24 cellular contexts compared by ENCODE assay signal in genomic region chr3:171883893-171884279, GRCh38. TPM values are rescaled to one million over a fixed set of nuclear protein-coding genes. Genes with fewer than 3 reads are reported as not detected.
DNase-seq lines count a peak whose midpoint lies in the region; ATAC-seq, FAIRE-seq and TF ChIP-seq lines count a peak whose summit lies in the region.
"Had no signal": no experiment of that assay in that cellular context is flagged by ENCODE, and none has a peak within 500 bp of the region (broad histone marks: within the 10 kb centered on the region; RNA-seq: fewer than 3 reads in every experiment).

No MANE protein-coding gene starts in this region.

- H3K27ac ChIP-seq in A549 (peak overlapping the region; percentile 95 to 97), brain microvascular endothelial cell (no peak overlapping the region)
- H3K27ac ChIP-seq in CD4-positive, alpha-beta T cell (ENCODE audit: low read depth, low read length): no peak overlapping the region
- H3K27ac ChIP-seq: GM23248 had no signal

- TF ChIP-seq RAD21 in A549 (conservative IDR thresholded peaks at IDR 0.05 in 1 of 2, IDR thresholded peaks at IDR 0.05 in 1 of 2): no peak

- no peak for FAIRE-seq in A549 (lab: Jason Lieb, UNC)
- FAIRE-seq: GM12878 had no signal

- TF ChIP-seq CTCF in A549 (IDR thresholded peaks at IDR 0.05) (no peak), WTC11 (IDR thresholded peaks at IDR 0.05) (no peak), nephron (IDR thresholded peaks at IDR 0.05; ENCODE audit: unreplicated experiment in 3 of 3) (no peak), brain microvascular endothelial cell (IDR thresholded peaks at IDR 0.05; ENCODE audit: low read depth, low read length, missing control alignments) (no peak)
- TF ChIP-seq CTCF in CD4-positive, alpha-beta T cell (IDR thresholded peaks at IDR 0.05): no peak

- H3K36me3 Mint-ChIP-seq in WTC11 (peaks cover 12% of the 10 kb centered on the region), nephron (ENCODE audit: low read depth) (no peaks in the 10 kb centered on the region)
- no peaks in the 10 kb centered on the region for H3K36me3 Mint-ChIP-seq in CD4-positive, alpha-beta T cell (ENCODE audit: low read depth)
- no peaks in the 10 kb centered on the region for H3K36me3 Mint-ChIP-seq in activated naive CD4-positive, alpha-beta T cell treated with anti-CD3 and anti-CD28 coated beads for 36 hours (ENCODE audit: low read depth)

- peak overlapping the region; percentile 84 for H3K4me2 ChIP-seq in A549

- H3K4me1 Mint-ChIP-seq in WTC11 (peaks cover 53% of the 10 kb centered on the region), nephron (peaks cover 32% of the 10 kb centered on the region)
- H3K4me1 Mint-ChIP-seq in CD4-positive, alpha-beta T cell (ENCODE audit: low read depth): no peaks in the 10 kb centered on the region
- no peaks in the 10 kb centered on the region for H3K4me1 Mint-ChIP-seq in activated naive CD4-positive, alpha-beta T cell treated with anti-CD3 and anti-CD28 coated beads for 36 hours (ENCODE audit: low read depth)

- H3K9me3 ChIP-seq in A549: no peaks in the 10 kb centered on the region
- H3K9me3 ChIP-seq in CD4-positive, alpha-beta T cell (ENCODE audit: control insufficient read depth, low read length): no peaks in the 10 kb centered on the region
- H3K9me3 ChIP-seq: BE2C had no signal

- H3K27ac Mint-ChIP-seq in WTC11: no peak overlapping the region
- peak overlapping the region; percentile 23 to 55 (median 33) for H3K27ac Mint-ChIP-seq in nephron
- no peak overlapping the region for H3K27ac Mint-ChIP-seq in CD4-positive, alpha-beta T cell
- no peak overlapping the region for H3K27ac Mint-ChIP-seq in activated naive CD4-positive, alpha-beta T cell treated with anti-CD3 and anti-CD28 coated beads for 36 hours

- H3K9me3 Mint-ChIP-seq in WTC11: peaks cover 20% of the 10 kb centered on the region
- no peaks in the 10 kb centered on the region for H3K9me3 Mint-ChIP-seq in nephron
- no peaks in the 10 kb centered on the region for H3K9me3 Mint-ChIP-seq in CD4-positive, alpha-beta T cell
- H3K9me3 Mint-ChIP-seq in activated naive CD4-positive, alpha-beta T cell treated with anti-CD3 and anti-CD28 coated beads for 36 hours: no peaks in the 10 kb centered on the region

- H3K4me3 ChIP-seq in A549: peak overlapping the region; percentile 33
- no peak overlapping the region for H3K4me3 ChIP-seq in brain microvascular endothelial cell (ENCODE audit: low read depth, low read length)
- H3K4me3 ChIP-seq: GM12878, GM23248 had no signal

- intact Hi-C loops in CD4-positive, alpha-beta T cell (cut with DNase I, micrococcal nuclease): no loop called here
- intact Hi-C loops in activated naive CD4-positive, alpha-beta T cell treated with anti-CD3 and anti-CD28 coated beads for 36 hours (cut with micrococcal nuclease): no loop called here

- no peak overlapping the region for H3K4me3 Mint-ChIP-seq in WTC11
- H3K4me3 Mint-ChIP-seq in nephron: no peak overlapping the region
- H3K4me3 Mint-ChIP-seq in CD4-positive, alpha-beta T cell: no peak overlapping the region
- H3K4me3 Mint-ChIP-seq in activated naive CD4-positive, alpha-beta T cell treated with anti-CD3 and anti-CD28 coated beads for 36 hours: no peak overlapping the region

- peak; percentile 77 to 87 for ATAC-seq in A549
- peak; percentile 52; the same call in 1 of the 2 replicates for ATAC-seq in WTC11
- ATAC-seq in CD4-positive, alpha-beta T cell (ENCODE audit: poor library complexity): no peak
- ATAC-seq: GM12878, HCT116 had no signal

- H3K27me3 Mint-ChIP-seq in WTC11 (ENCODE audit: low read depth) (no peaks in the 10 kb centered on the region), nephron (ENCODE audit: low read depth) (peaks cover 4% of the 10 kb centered on the region)
- no peaks in the 10 kb centered on the region for H3K27me3 Mint-ChIP-seq in CD4-positive, alpha-beta T cell
- H3K27me3 Mint-ChIP-seq in activated naive CD4-positive, alpha-beta T cell treated with anti-CD3 and anti-CD28 coated beads for 36 hours (ENCODE audit: low read depth): peaks cover 4% of the 10 kb centered on the region

- in situ Hi-C loops in brain microvascular endothelial cell (cut with HindIII; ENCODE audit: low pct_ligation_motif_present, low sequenced_read_pairs): no loop called here

- no peaks in the 10 kb centered on the region for H3K27me3 ChIP-seq in CD4-positive, alpha-beta T cell (ENCODE audit: control insufficient read depth, insufficient read depth, low read length)
- no peaks in the 10 kb centered on the region for H3K27me3 ChIP-seq in brain microvascular endothelial cell (replicated peaks)
- H3K27me3 ChIP-seq: BE2C had no signal

- CTCF ChIA-PET in A549 (lab: Yijun Ruan, JAX) (interaction anchor here (1.0 to 1.4 kb wide), 2 partner anchors 54 to 593 kb away, joined by 3 to 5 read pairs; no protein-coding TSS in a partner anchor), WTC11 (lab: Charles Lee) (interaction anchor here (1.0 to 4.2 kb wide), 2 partner anchors 16 to 111 kb away, joined by 3 to 16 read pairs; no protein-coding TSS in a partner anchor)
- CTCF ChIA-PET in CD4-positive, alpha-beta T cell (lab: Charles Lee): no interaction called here
- CTCF ChIA-PET in activated naive CD4-positive, alpha-beta T cell treated with anti-CD3 and anti-CD28 coated beads for 36 hours (lab: Charles Lee): no interaction called here

- TF ChIP-seq EP300 in A549 (IDR thresholded peaks at IDR 0.05): no peak

- 1% methylated on average over 6 of the region's 6 CpGs for WGBS in A549 (ENCODE audit: missing lambda C conversion rate)

- H3K4me1 ChIP-seq in A549: peaks cover 38% of the 10 kb centered on the region
- H3K4me1 ChIP-seq: BE2C had no signal

- POLR2A ChIA-PET in A549 (lab: Yijun Ruan, JAX) (interaction anchor here (0.7 kb wide), 1 partner anchor 18 kb away, joined by 7 read pairs; no protein-coding TSS in a partner anchor), WTC11 (lab: Charles Lee) (interaction anchor here (0.7 kb wide), 1 partner anchor 822 kb away, joined by 3 read pairs; no protein-coding TSS in a partner anchor)
- POLR2A ChIA-PET in CD4-positive, alpha-beta T cell (lab: Charles Lee): interaction anchor here (0.6 kb wide), 1 partner anchor 333 kb away, joined by 4 read pairs; no protein-coding TSS in a partner anchor

- TF ChIP-seq POLR2A in A549 (IDR thresholded peaks at IDR 0.05; ENCODE audit: low read length): no peak

- DNase-seq in A549 (ENCODE audit: low read depth in 1 of 2, low spot score in 1 of 2) (peak; percentile 20 to 66), WTC11 (ENCODE audit: low spot score) (no peak), kidney glomerular epithelial cell (lab: John Stamatoyannopoulos, UW) (peak; percentile 68), NCI-H526 treated with DMSO at 0.1 percent for 48 hours (lab: John Stamatoyannopoulos, UW) (no peak), brain microvascular endothelial cell (no peak)
- no peak for DNase-seq in CD4-positive, alpha-beta T cell
- DNase-seq in activated naive CD4-positive, alpha-beta T cell treated with anti-CD3 and anti-CD28 coated beads for 36 hours: no peak
- DNase-seq: 8988T, BE2C, DND-41, GM23248, Karpas-422, NCI-H1417, NCI-H1694 treated with DMSO at 0.1 percent for 48 hours, NCI-H2081 treated with DMSO at 0.1 percent for 48 hours, NCI-H2171 treated with DMSO at 0.1 percent for 48 hours, NCI-H446, NCI-H526, OCI-M1 had no signal

- no peaks in the 10 kb centered on the region for H3K36me3 ChIP-seq in brain microvascular endothelial cell (replicated peaks)
- H3K36me3 ChIP-seq: BE2C had no signal

TF ChIP-seq in A549, 52 proteins besides CTCF, POLR2A, EP300 and RAD21:
- TF ChIP-seq MAFK (IDR thresholded peaks at IDR 0.05; ENCODE audit: partially characterized antibody) (peak; percentile 70), PHF8 (IDR thresholded peaks at IDR 0.05; ENCODE audit: borderline replicate concordance, low read depth) (no peak), ZFP36 (IDR thresholded peaks at IDR 0.05; ENCODE audit: borderline replicate concordance, partially characterized antibody) (no peak)

TF ChIP-seq in WTC11, 78 proteins besides CTCF, POLR2A, EP300 and RAD21 (continues in another document):
- no peak for TF ChIP-seq ZNF396 (CRISPR knock-in tag; IDR thresholded peaks at IDR 0.05; ENCODE audit: borderline replicate concordance)
- no peak for TF ChIP-seq ZBTB21 (CRISPR knock-in tag; IDR thresholded peaks at IDR 0.05; ENCODE audit: borderline replicate concordance)
- TF ChIP-seq ZNF138 (CRISPR knock-in tag; conservative IDR thresholded peaks at IDR 0.05): no peak
- TF ChIP-seq ATF6 (CRISPR knock-in tag; IDR thresholded peaks at IDR 0.05): no peak
- no peak for TF ChIP-seq ZNF416 (CRISPR knock-in tag; IDR thresholded peaks at IDR 0.05)

RNA-seq across cellular contexts. Expression of gene TMEM212, which starts 40.7 kb away (rescaled TPM):
- polyA plus RNA-seq in A549 (2011; rRNA removed): not detected in 2 replicates
- not detected in 2 replicates for polyA plus RNA-seq in A549 (2012; cell fraction: cytosol; rRNA removed)
- not detected in 2 replicates for polyA plus RNA-seq in A549 (2012; cell fraction: nucleus; rRNA removed)
- not detected in 3 replicates for polyA plus RNA-seq in A549 (2017; fragmentation: RNase III; extraction: RNeasy Plus Mini Kit Qiagen cat#74134 plus additional on column Dnase treatment)
- polyA minus RNA-seq in A549 (2011; rRNA and poly(A)+ RNA removed): not detected in 2 replicates
- total RNA-seq in WTC11 (2021): not detected in 3 replicates
- not detected for total RNA-seq in CD4-positive, alpha-beta T cell
- not detected for total RNA-seq in activated naive CD4-positive, alpha-beta T cell treated with anti-CD3 and anti-CD28 coated beads for 36 hours
- total RNA-seq: GM12878, GM23248, MCF 10A, SK-MEL-5 had no signal
- polyA plus RNA-seq: GM12878, GM23248 had no signal

Comparison
In these comparisons a context has a peak if more than half of its experiments do, and no peak if none do; other contexts are left out.
1. DNase-seq: peak in A549 (2 of 2) and kidney glomerular epithelial cell (single experiment); none in WTC11 (single experiment), CD4-positive, alpha-beta T cell (0 of 10), activated naive CD4-positive, alpha-beta T cell treated with anti-CD3 and anti-CD28 coated beads for 36 hours (single experiment), NCI-H526 treated with DMSO at 0.1 percent for 48 hours (single experiment) and brain microvascular endothelial cell (single experiment).
2. H3K27ac ChIP-seq: peak in A549 (2 of 2); none in CD4-positive, alpha-beta T cell (single experiment) and brain microvascular endothelial cell (single experiment).
3. H3K27ac Mint-ChIP-seq: peak in nephron (3 of 3); none in WTC11 (single experiment), CD4-positive, alpha-beta T cell (single experiment) and activated naive CD4-positive, alpha-beta T cell treated with anti-CD3 and anti-CD28 coated beads for 36 hours (single experiment).
4. CTCF ChIA-PET loops: an anchor here in A549 (1.0 to 1.4 kb wide) and WTC11 (1.0 to 4.2 kb wide); none called in CD4-positive, alpha-beta T cell and activated naive CD4-positive, alpha-beta T cell treated with anti-CD3 and anti-CD28 coated beads for 36 hours.